In genomic region chr10:88439932-88440331, GRCh38 we compare ENCODE assay signal across 24 cellular contexts.
"Had no signal": no experiment of that assay in that cellular context is flagged by ENCODE, and none has a peak within 500 bp of the region (broad histone marks: within the 10 kb centered on the region; RNA-seq: fewer than 3 reads in every experiment).

No MANE protein-coding gene starts in this region.

- H3K9me3 ChIP-seq: SJCRH30, SK-N-SH had no signal

- H3K4me1 ChIP-seq: SJCRH30 had no signal

- H3K9ac ChIP-seq: SK-N-SH had no signal

- H3K27ac ChIP-seq: brain microvascular endothelial cell, cardiac muscle cell, SJCRH30, WERI-Rb-1 had no signal

- H3K4me2 ChIP-seq: SK-N-SH had no signal

- H3K27me3 ChIP-seq: brain microvascular endothelial cell, cardiac muscle cell, SJCRH30 had no signal

- DNase-seq: activated CD4-positive, alpha-beta T cell treated with anti-CD3 and anti-CD28 coated beads for 4 hours; activated CD8-positive, alpha-beta memory T cell treated with anti-CD3 and anti-CD28 coated beads, Interleukin-2, amount 50 U/mL, for 4 hours; activated CD8-positive, alpha-beta T cell treated with anti-CD3 and anti-CD28 coated beads for 36 hours; activated gamma-delta T cell treated with Interleukin-2 at 50 U/mL for 16 hours; activated naive CD4-positive, alpha-beta T cell treated with anti-CD3 and anti-CD28 coated beads, Interleukin-2, amount 10 ng/mL, durations not matched to agents 7 days and 5 days; activated naive CD8-positive, alpha-beta T cell treated with anti-CD3 and anti-CD28 coated beads for 36 hours; activated T-cell treated with anti-CD3 and anti-CD28 coated beads, Interleukin-2, amount 50 U/mL, for 72 hours; brain microvascular endothelial cell; cerebellar nuclear complex; NCI-H1694; NCI-H2081; NCI-H2171; NCI-H345; NCI-H510A; NCI-H526 treated with DMSO at 0.1 percent for 48 hours; NK-92 treated with Interleukin-12 subunit alpha and Interleukin-12 subunit beta, amount 100 ng/mL, for 24 hours; OCI-M1; Right ventricle myocardium superior; RPMI8226; SJCRH30; SK-N-SH; T-helper 1 cell; WERI-Rb-1 had no signal

- H3K4me3 ChIP-seq: cardiac muscle cell, SJCRH30 had no signal

- H3K36me3 ChIP-seq: brain microvascular endothelial cell, cardiac muscle cell, SJCRH30, WERI-Rb-1 had no signal
